12 cellular contexts compared by ENCODE assay signal in genomic region chr1:27566462-27567182, GRCh38. TPM values are rescaled to one million over a fixed set of nuclear protein-coding genes. Genes with fewer than 3 reads are reported as not detected.
A peak's percentile ranks its signal among the peaks of the same experiment; 100 is the strongest.
DNase-seq lines count a peak whose midpoint lies in the region; ATAC-seq and TF ChIP-seq lines count a peak whose summit lies in the region.
"Had no signal": no experiment of that assay in that cellular context is flagged by ENCODE, and none has a peak within 500 bp of the region (broad histone marks: within the 10 kb centered on the region; RNA-seq: fewer than 3 reads in every experiment).

No MANE protein-coding gene starts in this region.

- H3K36me3 ChIP-seq in HUES64 (ENCODE audit: insufficient read depth, low read length) (no peaks in the 10 kb centered on the region), ascending aorta (no peaks in the 10 kb centered on the region), suprapubic skin (no peaks in the 10 kb centered on the region)
- H3K36me3 ChIP-seq: pancreas had no signal

- no peaks in the 10 kb centered on the region for H3K9me3 ChIP-seq in HUES64 (ENCODE audit: insufficient read depth, low read depth, low read length)
- no peaks in the 10 kb centered on the region for H3K9me3 ChIP-seq in ascending aorta
- H3K9me3 ChIP-seq in suprapubic skin = no peaks in the 10 kb centered on the region
- H3K9me3 ChIP-seq: pancreas had no signal

- H3K4me3 Mint-ChIP-seq in memory B cell = no peak overlapping the region
- H3K4me3 Mint-ChIP-seq: activated naive CD4-positive, alpha-beta T cell treated with anti-CD3 and anti-CD28 coated beads, Interleukin-2, amount 50 U/mL, for 24 hours had no signal

- no peak overlapping the region for H3K9ac ChIP-seq in HUES64 (ENCODE audit: low read depth, low read length)

- TF ChIP-seq CTCF in ascending aorta (IDR thresholded peaks at IDR 0.05) (no peak), suprapubic skin (IDR thresholded peaks at IDR 0.05) (no peak)

- peak overlapping the region; percentile 76 for H3K27ac ChIP-seq in HUES64 (ENCODE audit: low read depth, low read length)
- peak overlapping the region; percentile 94 to 96 for H3K27ac ChIP-seq in ascending aorta
- H3K27ac ChIP-seq in suprapubic skin = peak overlapping the region; percentile 94

- H3K4me3 ChIP-seq in HUES64 (ENCODE audit: low read length) (no peak overlapping the region), ascending aorta (no peak overlapping the region), suprapubic skin (no peak overlapping the region)
- H3K4me3 ChIP-seq: pancreas had no signal

- H3K27me3 Mint-ChIP-seq in memory B cell = no peaks in the 10 kb centered on the region
- H3K27me3 Mint-ChIP-seq: activated naive CD4-positive, alpha-beta T cell treated with anti-CD3 and anti-CD28 coated beads, Interleukin-2, amount 50 U/mL, for 24 hours had no signal

- peaks cover 74% of the 10 kb centered on the region for H3K4me1 ChIP-seq in HUES64 (ENCODE audit: insufficient read depth, low read length)
- peaks cover 68 to 96% of the 10 kb centered on the region in 2 donors for H3K4me1 ChIP-seq in ascending aorta
- peaks cover 98% of the 10 kb centered on the region for H3K4me1 ChIP-seq in suprapubic skin

- peaks cover 2% of the 10 kb centered on the region for H3K36me3 Mint-ChIP-seq in memory B cell
- H3K36me3 Mint-ChIP-seq: activated naive CD4-positive, alpha-beta T cell treated with anti-CD3 and anti-CD28 coated beads, Interleukin-2, amount 50 U/mL, for 24 hours had no signal

- H3K27ac Mint-ChIP-seq in memory B cell = peak overlapping the region; percentile 10
- H3K27ac Mint-ChIP-seq: activated naive CD4-positive, alpha-beta T cell treated with anti-CD3 and anti-CD28 coated beads, Interleukin-2, amount 50 U/mL, for 24 hours had no signal

- intact Hi-C loops in ascending aorta (cut with DNase I) = no loop called here
- intact Hi-C loops in left colon (cut with DNase I, micrococcal nuclease) = no loop called here

- H3K4me1 Mint-ChIP-seq in memory B cell = peaks cover 36% of the 10 kb centered on the region

- no peaks in the 10 kb centered on the region for H3K27me3 ChIP-seq in HUES64 (ENCODE audit: insufficient read depth, low read length)
- no peaks in the 10 kb centered on the region for H3K27me3 ChIP-seq in ascending aorta
- H3K27me3 ChIP-seq in suprapubic skin = no peaks in the 10 kb centered on the region
- H3K27me3 ChIP-seq: pancreas had no signal

- WGBS in HUES64 = 74% methylated on average over 13 of the region's 13 CpGs
- WGBS in suprapubic skin = 36% methylated on average over 13 of the region's 13 CpGs

- H3K9me3 Mint-ChIP-seq in memory B cell = no peaks in the 10 kb centered on the region
- H3K9me3 Mint-ChIP-seq: activated naive CD4-positive, alpha-beta T cell treated with anti-CD3 and anti-CD28 coated beads, Interleukin-2, amount 50 U/mL, for 24 hours had no signal

- ATAC-seq in memory B cell (ENCODE audit: low read depth) (no peak), left colon (no peak)
- ATAC-seq: pancreas had no signal

- DNase-seq in ascending aorta (ENCODE audit: low spot score in 2 of 2) (no peak), memory B cell (ENCODE audit: low spot score in 2 of 2) (no peak), suprapubic skin (ENCODE audit: low spot score in 2 of 2) (peak in 1 of 2 donors; percentile 62), COR-L47 (lab: John Stamatoyannopoulos, UW) (no peak), superior temporal gyrus (ENCODE audit: extremely low spot score) (no peak), globus pallidus (ENCODE audit: low spot score) (no peak), left colon (no peak)
- DNase-seq: activated CD4-positive, alpha-beta T cell treated with anti-CD3 and anti-CD28 coated beads, Interleukin-2, amount 50 U/mL, for 4 hours; NCI-H226 had no signal

- TF ChIP-seq POLR2A in suprapubic skin (IDR thresholded peaks at IDR 0.05) = no peak

- TF ChIP-seq EP300 in suprapubic skin (IDR thresholded peaks at IDR 0.05) = no peak

RNA-seq across cellular contexts. Expression of gene AHDC1, which starts 37.3 kb away (rescaled TPM):
- polyA plus RNA-seq in HUES64 (2013, experiment 1 of 2) = 23.6 TPM
- polyA plus RNA-seq in HUES64 (2013, experiment 2 of 2) = 29.1 TPM
- total RNA-seq in ascending aorta (205 TPM), suprapubic skin (100 to 1,000 TPM in 1 of 4 donors, 10 to 100 TPM in 3; 46.7 to 103 (median 60.1) TPM), left colon (10 to 100 TPM; 21.5 to 25.2 TPM)
